9 cellular contexts compared by ENCODE assay signal in genomic region chr12:29725587-29726320, GRCh38. TPM values are rescaled to one million over a fixed set of nuclear protein-coding genes. Genes with fewer than 3 reads are reported as not detected.
DNase-seq lines count a peak whose midpoint lies in the region; ATAC-seq, FAIRE-seq and TF ChIP-seq lines count a peak whose summit lies in the region.
"Had no signal": no experiment of that assay in that cellular context is flagged by ENCODE, and none has a peak within 500 bp of the region (broad histone marks: within the 10 kb centered on the region; RNA-seq: fewer than 3 reads in every experiment).

No MANE protein-coding gene starts in this region.

- peaks cover 3% of the 10 kb centered on the region for H3K36me3 ChIP-seq in fibroblast of lung (ENCODE audit: control insufficient read depth, insufficient read depth, low read length)
- no peaks in the 10 kb centered on the region for H3K36me3 ChIP-seq in left lung

- no peak overlapping the region for H3K4me2 ChIP-seq in fibroblast of lung (ENCODE audit: extremely low read depth, insufficient read depth, low read length)

- H3K4me3 ChIP-seq in fibroblast of lung (replicated peaks in 1 of 4; ENCODE audit: control extremely low read depth in 1 of 4, insufficient read depth in 1 of 4, low read depth in 3 of 4, low read length in 4 of 4) (no peak overlapping the region), left lung (no peak overlapping the region)

- peak overlapping the region; percentile 88 for H3K27ac Mint-ChIP-seq in osteocyte (ENCODE audit: unreplicated experiment)
- H3K27ac Mint-ChIP-seq: activated CD4-positive, alpha-beta memory T cell treated with anti-CD3 and anti-CD28 coated beads for 36 hours had no signal

- no peak for TF ChIP-seq CTCF in fibroblast of lung (conservative IDR thresholded peaks at IDR 0.05 in 1 of 2, IDR thresholded peaks at IDR 0.05 in 1 of 2; ENCODE audit: low read depth in 1 of 2, low read length in 2 of 2)
- TF ChIP-seq CTCF in osteocyte (IDR thresholded peaks at IDR 0.05) = no peak
- TF ChIP-seq CTCF in left lung (IDR thresholded peaks at IDR 0.05) = no peak

- no peaks in the 10 kb centered on the region for H3K9me3 Mint-ChIP-seq in osteocyte (ENCODE audit: unreplicated experiment)
- H3K9me3 Mint-ChIP-seq: activated CD4-positive, alpha-beta memory T cell treated with anti-CD3 and anti-CD28 coated beads for 36 hours had no signal

- peaks cover 9% of the 10 kb centered on the region for H3K36me3 Mint-ChIP-seq in osteocyte (ENCODE audit: unreplicated experiment)
- H3K36me3 Mint-ChIP-seq: activated CD4-positive, alpha-beta memory T cell treated with anti-CD3 and anti-CD28 coated beads for 36 hours had no signal

- H4K20me1 ChIP-seq in fibroblast of lung (ENCODE audit: control insufficient read depth, extremely low read depth, insufficient read depth, low read length) = no peaks in the 10 kb centered on the region

- H3K27me3 ChIP-seq in fibroblast of lung (ENCODE audit: control insufficient read depth, insufficient read depth, low read length) = no peaks in the 10 kb centered on the region
- H3K27me3 ChIP-seq in left lung = no peaks in the 10 kb centered on the region

- H2AFZ ChIP-seq in fibroblast of lung (ENCODE audit: low read length) = no peak overlapping the region

- H3K27me3 Mint-ChIP-seq in osteocyte (ENCODE audit: unreplicated experiment) = no peaks in the 10 kb centered on the region

- no peaks in the 10 kb centered on the region for H3K9me3 ChIP-seq in fibroblast of lung (ENCODE audit: control insufficient read depth, insufficient read depth, low read depth, low read length)
- H3K9me3 ChIP-seq in left lung = no peaks in the 10 kb centered on the region

- ATAC-seq in HG03025 (IDR thresholded peaks at IDR 0.05; ENCODE audit: low FRiP score, unreplicated experiment) = no peak
- ATAC-seq in left lung = no peak

- H3K4me1 ChIP-seq in fibroblast of lung (ENCODE audit: control insufficient read depth, extremely low read depth, insufficient read depth, low read length) (no peaks in the 10 kb centered on the region), left lung (no peaks in the 10 kb centered on the region)

- DNase-seq in D341Med (ENCODE audit: low spot score) (peak; percentile 29), NCI-H2107 treated with DMSO at 0.1 percent for 48 hours (lab: John Stamatoyannopoulos, UW; ENCODE audit: unreplicated experiment) (peak; percentile 83), fibroblast of lung (ENCODE audit: low read depth in 2 of 2) (peak; percentile 74 to 81), osteocyte (ENCODE audit: extremely low spot score, unreplicated experiment) (peak; percentile 88), HTR-8/SVneo (ENCODE audit: insufficient read length, low spot score) (no peak), left lung (no peak)
- no peak for DNase-seq in activated CD8-positive, alpha-beta memory T cell treated with anti-CD3 and anti-CD28 coated beads, Interleukin-2, amount 50 U/mL, for 48 hours
- DNase-seq: activated CD4-positive, alpha-beta memory T cell treated with anti-CD3 and anti-CD28 coated beads for 36 hours had no signal

- no peak for FAIRE-seq in HTR-8/SVneo (lab: Jason Lieb, UNC)

- intact Hi-C loops in left lung (cut with DNase I) = no loop called here

- H3K4me1 Mint-ChIP-seq in osteocyte (ENCODE audit: unreplicated experiment) = peaks cover 42% of the 10 kb centered on the region

- H3K9ac ChIP-seq in fibroblast of lung (ENCODE audit: insufficient read depth, low read length) = no peak overlapping the region

- peak overlapping the region; percentile 24 for H3K4me3 Mint-ChIP-seq in osteocyte (ENCODE audit: unreplicated experiment)
- H3K4me3 Mint-ChIP-seq: activated CD4-positive, alpha-beta memory T cell treated with anti-CD3 and anti-CD28 coated beads for 36 hours had no signal

- H3K27ac ChIP-seq in fibroblast of lung (ENCODE audit: insufficient read depth, low read length) = no peak overlapping the region
- H3K27ac ChIP-seq in left lung = peak overlapping the region in 1 of 2 donors; percentile 20

- no peaks in the 10 kb centered on the region for H3K79me2 ChIP-seq in fibroblast of lung (ENCODE audit: control insufficient read depth, insufficient read depth, low read length)

RNA-seq across cellular contexts. Expression of gene TMTC1, which starts 58.0 kb away (rescaled TPM):
- total RNA-seq in fibroblast of lung (92.5 and 222 TPM in 2 replicates), osteocyte (35.3 and 37.5 TPM in 2 replicates), left lung (10 to 100 TPM in 1 of 2 donors, 1 to 10 TPM in 1; 9.5 to 37.7 TPM)
- 62.2 and 89.4 TPM in 2 replicates for polyA plus RNA-seq in fibroblast of lung
- polyA plus RNA-seq in fibroblast of lung (2012) = 36.4 and 49.0 TPM in 2 replicates
- 56.5 and 101 TPM in 2 replicates for polyA minus RNA-seq in fibroblast of lung (ENCODE audit: low replicate concordance)

Comparison
In these comparisons a context has a peak if more than half of its experiments do, and no peak if none do; other contexts are left out.
1. DNase-seq: peak in D341Med (single experiment), NCI-H2107 treated with DMSO at 0.1 percent for 48 hours (single experiment), fibroblast of lung (2 of 2) and osteocyte (single experiment); none in HTR-8/SVneo (single experiment), left lung (0 of 2) and activated CD8-positive, alpha-beta memory T cell treated with anti-CD3 and anti-CD28 coated beads, Interleukin-2, amount 50 U/mL, for 48 hours (single experiment).